Comparison of ENCODE assay signal across 9 cellular contexts in genomic region chr11:44894217-44894617, GRCh38. TPM values are rescaled to one million over a fixed set of nuclear protein-coding genes. Genes with fewer than 3 reads are reported as not detected.
DNase-seq lines count a peak whose midpoint lies in the region; ATAC-seq and TF ChIP-seq lines count a peak whose summit lies in the region.
"Had no signal": no experiment of that assay in that cellular context is flagged by ENCODE, and none has a peak within 500 bp of the region (broad histone marks: within the 10 kb centered on the region; RNA-seq: fewer than 3 reads in every experiment).

No MANE protein-coding gene starts in this region.

- peak; percentile 44 for DNase-seq in CMK (ENCODE audit: low read depth)
- DNase-seq in HCT116 (ENCODE audit: low read depth, low spot score): peak; percentile 40
- DNase-seq in NCI-H748 treated with DMSO at 0.1 percent for 48 hours (lab: John Stamatoyannopoulos, UW): peak; percentile 38
- DNase-seq in activated CD8-positive, alpha-beta T cell treated with anti-CD3 and anti-CD28 coated beads, Interleukin-2, amount 10 ng/mL, durations not matched to agents 7 days and 5 days: peak; percentile 62
- peak; percentile 20 to 42 (median 25) for DNase-seq in effector memory CD4-positive, alpha-beta T cell
- peak; percentile 20 to 30 for DNase-seq in stimulated activated CD8-positive, alpha-beta memory T cell treated with anti-CD3 and anti-CD28 coated beads, Interleukin-7, amount 100 ng/mL, for 1 hour (ENCODE audit: low read depth in 2 of 2)

- peak; percentile 95 for TF ChIP-seq RAD21 in HCT116 (IDR thresholded peaks at IDR 0.05; ENCODE audit: low read depth)

- ATAC-seq in HCT116 (peak; percentile 99), GM21717 (IDR thresholded peaks at IDR 0.05; ENCODE audit: unreplicated experiment) (no peak)
- ATAC-seq in activated CD8-positive, alpha-beta T cell treated with anti-CD3 and anti-CD28 coated beads, Interleukin-2, amount 10 ng/mL, durations not matched to agents 7 days and 5 days: peak; percentile 87

- no peak overlapping the region for H3K4me3 ChIP-seq in HCT116 (replicated peaks in 1 of 2; ENCODE audit: low read depth in 1 of 2, low read length in 2 of 2)
- no peak overlapping the region for H3K4me3 ChIP-seq in effector memory CD4-positive, alpha-beta T cell (ENCODE audit: insufficient read depth, low read depth, low read length, poor library complexity, severe bottlenecking)
- no peak overlapping the region for H3K4me3 ChIP-seq in muscle layer of colon (ENCODE audit: low read depth in 1 of 2, low read length in 2 of 2)

- intact Hi-C loops in HCT116 (cut with micrococcal nuclease): loop anchor here (1.0 to 5.0 kb wide), 4 partner anchors 117 to 273 kb away; partner anchors contain the start of gene TSPAN18

- POLR2A ChIA-PET in HCT116 (lab: Charles Lee): no interaction called here
- POLR2A ChIA-PET in activated CD8-positive, alpha-beta T cell treated with anti-CD3 and anti-CD28 coated beads, Interleukin-2, amount 10 ng/mL, durations not matched to agents 7 days and 5 days (lab: Charles Lee): no interaction called here

- H3K27ac Mint-ChIP-seq in activated CD8-positive, alpha-beta T cell treated with anti-CD3 and anti-CD28 coated beads, Interleukin-2, amount 10 ng/mL, durations not matched to agents 7 days and 5 days: no peak overlapping the region

- H3K9ac ChIP-seq in HCT116 (ENCODE audit: low read length) (no peak overlapping the region), muscle layer of colon (ENCODE audit: low read length) (no peak overlapping the region)

- TF ChIP-seq CTCF in HCT116 (IDR thresholded peaks at IDR 0.05 in 2 of 3, conservative IDR thresholded peaks at IDR 0.05 in 1 of 3; ENCODE audit: borderline replicate concordance in 1 of 3, insufficient read depth in 1 of 3, low read depth in 2 of 3, low read length in 2 of 3): peak; percentile 88 to 95 (median 95)

- no peaks in the 10 kb centered on the region for H4K20me1 ChIP-seq in HCT116 (ENCODE audit: insufficient read depth)

- CTCF ChIA-PET in HCT116 (lab: Charles Lee): interaction anchor here (0.8 to 2.2 kb wide), 4 partner anchors 119 to 329 kb away, joined by 3 to 10 read pairs (median 6); partner anchors contain the start of gene CD82
- CTCF ChIA-PET in activated CD8-positive, alpha-beta T cell treated with anti-CD3 and anti-CD28 coated beads, Interleukin-2, amount 10 ng/mL, durations not matched to agents 7 days and 5 days (lab: Charles Lee): interaction anchor here (0.8 to 1.3 kb wide), 6 partner anchors 9 to 337 kb away, joined by 3 to 5 read pairs (median 3); no protein-coding TSS in a partner anchor

- H3K4me1 ChIP-seq in HCT116 (ENCODE audit: control insufficient read depth in 1 of 2, insufficient read depth in 2 of 2, low read length in 2 of 2) (no peaks in the 10 kb centered on the region), muscle layer of colon (ENCODE audit: insufficient read depth, low read length) (peaks cover 23% of the 10 kb centered on the region)
- no peaks in the 10 kb centered on the region for H3K4me1 ChIP-seq in effector memory CD4-positive, alpha-beta T cell (ENCODE audit: control insufficient read depth, insufficient read depth, low read length, poor library complexity, severe bottlenecking)

- H3K36me3 ChIP-seq in HCT116 (ENCODE audit: control insufficient read depth in 1 of 2, insufficient read depth in 2 of 2, low read length in 2 of 2) (no peaks in the 10 kb centered on the region), muscle layer of colon (ENCODE audit: insufficient read depth, low read length) (peaks cover 10% of the 10 kb centered on the region)
- peaks cover 17% of the 10 kb centered on the region for H3K36me3 ChIP-seq in effector memory CD4-positive, alpha-beta T cell (ENCODE audit: control insufficient read depth, insufficient read depth, low read length)

- no peak overlapping the region for H2AFZ ChIP-seq in HCT116 (ENCODE audit: low read depth, low read length, poor library complexity, severe bottlenecking)

- no peak overlapping the region for H3K4me3 Mint-ChIP-seq in activated CD8-positive, alpha-beta T cell treated with anti-CD3 and anti-CD28 coated beads, Interleukin-2, amount 10 ng/mL, durations not matched to agents 7 days and 5 days
- H3K4me3 Mint-ChIP-seq: IgD-negative memory B cell had no signal

- BruUV-seq in HCT116 (replicated peaks; lab: Mats Ljungman, UMichigan): no TSS peak

- H3K9me3 Mint-ChIP-seq in activated CD8-positive, alpha-beta T cell treated with anti-CD3 and anti-CD28 coated beads, Interleukin-2, amount 10 ng/mL, durations not matched to agents 7 days and 5 days (ENCODE audit: insufficient read depth): no peaks in the 10 kb centered on the region

- no peak overlapping the region for H3K4me2 ChIP-seq in HCT116 (ENCODE audit: low read length)

- H3K27me3 ChIP-seq in HCT116 (ENCODE audit: insufficient read depth, low read length) (no peaks in the 10 kb centered on the region), muscle layer of colon (ENCODE audit: control insufficient read depth in 1 of 2, insufficient read depth in 2 of 2, low read length in 2 of 2) (peaks cover 0 to 4% of the 10 kb centered on the region in 2 donors)
- no peaks in the 10 kb centered on the region for H3K27me3 ChIP-seq in effector memory CD4-positive, alpha-beta T cell (replicated peaks; ENCODE audit: control insufficient read depth, insufficient read depth, low read length, poor library complexity, severe bottlenecking)

- H3K27ac ChIP-seq in HCT116 (ENCODE audit: low read depth, low read length) (no peak overlapping the region), muscle layer of colon (ENCODE audit: low read depth, low read length) (peak overlapping the region; percentile 78)
- H3K27ac ChIP-seq in effector memory CD4-positive, alpha-beta T cell (ENCODE audit: insufficient read depth, low read length, poor library complexity, severe bottlenecking): no peak overlapping the region

- no peaks in the 10 kb centered on the region for H3K9me2 ChIP-seq in HCT116 (ENCODE audit: insufficient read depth)

- RAD21 ChIA-PET in HCT116 (lab: Charles Lee; ENCODE audit: low non-redundant PET in 1 of 2, low total read pairs in 2 of 2, uncharacterized antibody in 2 of 2, unreplicated experiment in 2 of 2): no interaction called here

- H3K4me1 Mint-ChIP-seq in activated CD8-positive, alpha-beta T cell treated with anti-CD3 and anti-CD28 coated beads, Interleukin-2, amount 10 ng/mL, durations not matched to agents 7 days and 5 days (ENCODE audit: low read depth): no peaks in the 10 kb centered on the region

- H3K36me3 Mint-ChIP-seq in activated CD8-positive, alpha-beta T cell treated with anti-CD3 and anti-CD28 coated beads, Interleukin-2, amount 10 ng/mL, durations not matched to agents 7 days and 5 days (ENCODE audit: low read depth): no peaks in the 10 kb centered on the region
- H3K36me3 Mint-ChIP-seq: IgD-negative memory B cell had no signal

- no peak for TF ChIP-seq POLR2A in HCT116 (IDR thresholded peaks at IDR 0.05; ENCODE audit: borderline replicate concordance, extremely low read depth, insufficient read depth, insufficient read length)

- H3K9me3 ChIP-seq in HCT116 (ENCODE audit: control insufficient read depth in 1 of 2, insufficient read depth in 1 of 2, low read depth in 1 of 2, low read length in 2 of 2) (no peaks in the 10 kb centered on the region), muscle layer of colon (ENCODE audit: low read length) (no peaks in the 10 kb centered on the region)
- no peaks in the 10 kb centered on the region for H3K9me3 ChIP-seq in effector memory CD4-positive, alpha-beta T cell (ENCODE audit: control insufficient read depth, low read length)

- H3K79me2 ChIP-seq in HCT116 (ENCODE audit: insufficient read depth, low read length): no peaks in the 10 kb centered on the region

- peaks cover 5% of the 10 kb centered on the region for H3K27me3 Mint-ChIP-seq in activated CD8-positive, alpha-beta T cell treated with anti-CD3 and anti-CD28 coated beads, Interleukin-2, amount 10 ng/mL, durations not matched to agents 7 days and 5 days (ENCODE audit: low read depth)

TF ChIP-seq in HCT116, 20 proteins besides CTCF, POLR2A, EP300 and RAD21:
- TF ChIP-seq FOSL1 (IDR thresholded peaks at IDR 0.05; ENCODE audit: low read depth): no peak
- TF ChIP-seq ZNF274 (IDR thresholded peaks at IDR 0.05; ENCODE audit: low read depth, low read length): no peak
- no peak for TF ChIP-seq YY1 (IDR thresholded peaks at IDR 0.05; ENCODE audit: extremely low read depth, insufficient replicate concordance, low read depth, low read length)

RNA-seq across cellular contexts. Expression of gene TP53I11, which starts 56.5 kb away (rescaled TPM):
- total RNA-seq in HCT116 (2021; ENCODE audit: unreplicated experiment): 46.9 TPM
- polyA plus RNA-seq in HCT116 (2012): 43.2 and 45.5 TPM in 2 replicates
- 1 to 10 TPM; 1.4 to 2.5 TPM for total RNA-seq in activated CD8-positive, alpha-beta T cell treated with anti-CD3 and anti-CD28 coated beads, Interleukin-2, amount 10 ng/mL, durations not matched to agents 7 days and 5 days

Comparison
In these comparisons a context has a peak if more than half of its experiments do, and no peak if none do; other contexts are left out.
1. RNA of gene TP53I11, which starts 56.5 kb away (total RNA-seq): 46.9 TPM in HCT116 (single experiment); 1.4 to 2.5 TPM in activated CD8-positive, alpha-beta T cell treated with anti-CD3 and anti-CD28 coated beads, Interleukin-2, amount 10 ng/mL, durations not matched to agents 7 days and 5 days; every median in the first group is over 10 times any median in the second.
2. Peak in every context shown above with its lines, with median percentiles within 50 percentile points of each other: DNase-seq.